In genomic region chr14:73771848-73772705, GRCh38 we compare ENCODE assay signal across 8 cellular contexts. TPM values are rescaled to one million over a fixed set of nuclear protein-coding genes. Genes with fewer than 3 reads are reported as not detected.
DNase-seq lines count a peak whose midpoint lies in the region; ATAC-seq and TF ChIP-seq lines count a peak whose summit lies in the region.

No MANE protein-coding gene starts in this region.

- intact Hi-C loops in esophagus muscularis mucosa (cut with DNase I) (no loop called here), ovary (cut with DNase I) (no loop called here)

- ATAC-seq in GM18867 (IDR thresholded peaks at IDR 0.05; ENCODE audit: unreplicated experiment): peak; percentile 51
- peak; percentile 48 for ATAC-seq in HG03045 (IDR thresholded peaks at IDR 0.05; ENCODE audit: unreplicated experiment)

- TF ChIP-seq CTCF in esophagus muscularis mucosa (IDR thresholded peaks at IDR 0.05) (no peak), ovary (IDR thresholded peaks at IDR 0.05) (no peak)

- DNase-seq in AG08396 (ENCODE audit: low spot score) (peak; percentile 35), NCI-H510A treated with DMSO at 0.1 percent for 48 hours (lab: John Stamatoyannopoulos, UW) (peak; percentile 55), activated T-cell treated with anti-CD3 and anti-CD28 coated beads for 4 hours (peak; percentile 49), esophagus muscularis mucosa (ENCODE audit: extremely low spot score) (no peak), ovary (peak; percentile 75 to 85 (median 80)), HAP-1 (ENCODE audit: low spot score in 2 of 2) (no peak)

- H3K9me3 ChIP-seq in esophagus muscularis mucosa: no peaks in the 10 kb centered on the region
- no peaks in the 10 kb centered on the region for H3K9me3 ChIP-seq in ovary
- H3K9me3 ChIP-seq in HAP-1: no peaks in the 10 kb centered on the region

- H3K27me3 ChIP-seq in esophagus muscularis mucosa: no peaks in the 10 kb centered on the region
- no peaks in the 10 kb centered on the region for H3K27me3 ChIP-seq in ovary
- H3K27me3 ChIP-seq in HAP-1 (ENCODE audit: low read depth): no peaks in the 10 kb centered on the region

- H3K4me3 ChIP-seq in esophagus muscularis mucosa (no peak overlapping the region), ovary (no peak overlapping the region), HAP-1 (no peak overlapping the region)

- H3K4me1 ChIP-seq in esophagus muscularis mucosa: peaks cover 93 to 97% (median 94%) of the 10 kb centered on the region in 4 donors
- H3K4me1 ChIP-seq in ovary (ENCODE audit: insufficient read depth): peaks cover 43% of the 10 kb centered on the region
- H3K4me1 ChIP-seq in HAP-1: no peaks in the 10 kb centered on the region

- H3K27ac ChIP-seq in esophagus muscularis mucosa (replicated peaks in 1 of 4): peak overlapping the region; percentile 65 to 81 (median 70)
- H3K27ac ChIP-seq in ovary: peak overlapping the region; percentile 49 to 82

- TF ChIP-seq POLR2A in esophagus muscularis mucosa (IDR thresholded peaks at IDR 0.05; ENCODE audit: low read depth) (no peak), ovary (IDR thresholded peaks at IDR 0.05) (no peak)

- TF ChIP-seq EP300 in esophagus muscularis mucosa (IDR thresholded peaks at IDR 0.05): no peak
- TF ChIP-seq EP300 in ovary (IDR thresholded peaks at IDR 0.05): no peak

- WGBS in esophagus muscularis mucosa: 10% methylated on average over 7 of the region's 7 CpGs
- 5 to 7% (median 6%) methylated on average over 7 of the region's 7 CpGs for WGBS in ovary, 3 donors

- in situ Hi-C loops in HAP-1 (cut with MboI; ENCODE audit: low sequenced_read_pairs): no loop called here

- H3K36me3 ChIP-seq in esophagus muscularis mucosa: no peaks in the 10 kb centered on the region
- no peaks in the 10 kb centered on the region for H3K36me3 ChIP-seq in ovary
- no peaks in the 10 kb centered on the region for H3K36me3 ChIP-seq in HAP-1 (replicated peaks)

RNA-seq across cellular contexts. Expression of gene PNMA1, which starts 57.9 kb away (rescaled TPM):
- 10 to 100 TPM; 34.8 to 74.2 (median 55.0) TPM for total RNA-seq in esophagus muscularis mucosa
- total RNA-seq in ovary: 100 to 1,000 TPM in 1 of 7 donors, 10 to 100 TPM in 6; 22.3 to 114 (median 87.3) TPM
- polyA plus RNA-seq in ovary: 10 to 100 TPM; 43.7 to 84.2 TPM

Comparison
In these comparisons a context has a peak if more than half of its experiments do, and no peak if none do; other contexts are left out.
1. DNase-seq: peak in AG08396 (single experiment), NCI-H510A treated with DMSO at 0.1 percent for 48 hours (single experiment), activated T-cell treated with anti-CD3 and anti-CD28 coated beads for 4 hours (single experiment) and ovary (5 of 5); none in esophagus muscularis mucosa (single experiment) and HAP-1 (0 of 2).